Comparison of ENCODE assay signal across 1 cellular context in the genomic region with DNA sequence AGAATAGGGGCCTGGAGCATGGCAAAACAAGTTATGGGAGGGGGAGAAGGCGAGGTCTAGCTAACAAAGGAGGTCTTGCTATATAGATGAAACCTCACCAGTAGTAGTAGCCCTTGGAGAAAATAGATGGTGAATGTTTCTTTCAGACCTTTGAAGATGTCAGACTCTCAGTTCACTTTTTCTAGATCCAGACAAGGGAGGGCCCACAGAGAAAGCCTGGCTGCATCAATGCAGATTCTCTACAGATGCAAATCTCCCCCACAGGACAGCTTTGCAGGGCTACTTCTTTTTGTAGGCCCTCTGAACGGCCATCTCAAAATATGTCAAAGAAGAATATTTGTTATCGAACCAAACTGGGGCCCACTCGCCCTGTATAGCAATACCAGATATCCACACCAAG.
TF ChIP-seq lines count a peak whose summit lies in the region.

No MANE protein-coding gene starts in this region.

TF ChIP-seq in WTC11, 78 proteins besides CTCF, POLR2A, EP300 and RAD21 (continued from another document):
- TF ChIP-seq, protein P1, sequence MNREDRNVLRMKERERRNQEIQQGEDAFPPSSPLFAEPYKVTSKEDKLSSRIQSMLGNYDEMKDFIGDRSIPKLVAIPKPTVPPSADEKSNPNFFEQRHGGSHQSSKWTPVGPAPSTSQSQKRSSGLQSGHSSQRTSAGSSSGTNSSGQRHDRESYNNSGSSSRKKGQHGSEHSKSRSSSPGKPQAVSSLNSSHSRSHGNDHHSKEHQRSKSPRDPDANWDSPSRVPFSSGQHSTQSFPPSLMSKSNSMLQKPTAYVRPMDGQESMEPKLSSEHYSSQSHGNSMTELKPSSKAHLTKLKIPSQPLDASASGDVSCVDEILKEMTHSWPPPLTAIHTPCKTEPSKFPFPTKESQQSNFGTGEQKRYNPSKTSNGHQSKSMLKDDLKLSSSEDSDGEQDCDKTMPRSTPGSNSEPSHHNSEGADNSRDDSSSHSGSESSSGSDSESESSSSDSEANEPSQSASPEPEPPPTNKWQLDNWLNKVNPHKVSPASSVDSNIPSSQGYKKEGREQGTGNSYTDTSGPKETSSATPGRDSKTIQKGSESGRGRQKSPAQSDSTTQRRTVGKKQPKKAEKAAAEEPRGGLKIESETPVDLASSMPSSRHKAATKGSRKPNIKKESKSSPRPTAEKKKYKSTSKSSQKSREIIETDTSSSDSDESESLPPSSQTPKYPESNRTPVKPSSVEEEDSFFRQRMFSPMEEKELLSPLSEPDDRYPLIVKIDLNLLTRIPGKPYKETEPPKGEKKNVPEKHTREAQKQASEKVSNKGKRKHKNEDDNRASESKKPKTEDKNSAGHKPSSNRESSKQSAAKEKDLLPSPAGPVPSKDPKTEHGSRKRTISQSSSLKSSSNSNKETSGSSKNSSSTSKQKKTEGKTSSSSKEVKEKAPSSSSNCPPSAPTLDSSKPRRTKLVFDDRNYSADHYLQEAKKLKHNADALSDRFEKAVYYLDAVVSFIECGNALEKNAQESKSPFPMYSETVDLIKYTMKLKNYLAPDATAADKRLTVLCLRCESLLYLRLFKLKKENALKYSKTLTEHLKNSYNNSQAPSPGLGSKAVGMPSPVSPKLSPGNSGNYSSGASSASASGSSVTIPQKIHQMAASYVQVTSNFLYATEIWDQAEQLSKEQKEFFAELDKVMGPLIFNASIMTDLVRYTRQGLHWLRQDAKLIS (CRISPR knock-in tag; IDR thresholded peaks at IDR 0.05; ENCODE audit: borderline replicate concordance): no peak
- TF ChIP-seq ZNF138 (CRISPR knock-in tag; conservative IDR thresholded peaks at IDR 0.05): no peak
- TF ChIP-seq, protein P2, sequence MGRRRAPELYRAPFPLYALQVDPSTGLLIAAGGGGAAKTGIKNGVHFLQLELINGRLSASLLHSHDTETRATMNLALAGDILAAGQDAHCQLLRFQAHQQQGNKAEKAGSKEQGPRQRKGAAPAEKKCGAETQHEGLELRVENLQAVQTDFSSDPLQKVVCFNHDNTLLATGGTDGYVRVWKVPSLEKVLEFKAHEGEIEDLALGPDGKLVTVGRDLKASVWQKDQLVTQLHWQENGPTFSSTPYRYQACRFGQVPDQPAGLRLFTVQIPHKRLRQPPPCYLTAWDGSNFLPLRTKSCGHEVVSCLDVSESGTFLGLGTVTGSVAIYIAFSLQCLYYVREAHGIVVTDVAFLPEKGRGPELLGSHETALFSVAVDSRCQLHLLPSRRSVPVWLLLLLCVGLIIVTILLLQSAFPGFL (CRISPR knock-in tag; IDR thresholded peaks at IDR 0.05; ENCODE audit: borderline replicate concordance): no peak
TF ChIP-seq in WTC11: peak in this region for 0.
